In the genomic region with DNA sequence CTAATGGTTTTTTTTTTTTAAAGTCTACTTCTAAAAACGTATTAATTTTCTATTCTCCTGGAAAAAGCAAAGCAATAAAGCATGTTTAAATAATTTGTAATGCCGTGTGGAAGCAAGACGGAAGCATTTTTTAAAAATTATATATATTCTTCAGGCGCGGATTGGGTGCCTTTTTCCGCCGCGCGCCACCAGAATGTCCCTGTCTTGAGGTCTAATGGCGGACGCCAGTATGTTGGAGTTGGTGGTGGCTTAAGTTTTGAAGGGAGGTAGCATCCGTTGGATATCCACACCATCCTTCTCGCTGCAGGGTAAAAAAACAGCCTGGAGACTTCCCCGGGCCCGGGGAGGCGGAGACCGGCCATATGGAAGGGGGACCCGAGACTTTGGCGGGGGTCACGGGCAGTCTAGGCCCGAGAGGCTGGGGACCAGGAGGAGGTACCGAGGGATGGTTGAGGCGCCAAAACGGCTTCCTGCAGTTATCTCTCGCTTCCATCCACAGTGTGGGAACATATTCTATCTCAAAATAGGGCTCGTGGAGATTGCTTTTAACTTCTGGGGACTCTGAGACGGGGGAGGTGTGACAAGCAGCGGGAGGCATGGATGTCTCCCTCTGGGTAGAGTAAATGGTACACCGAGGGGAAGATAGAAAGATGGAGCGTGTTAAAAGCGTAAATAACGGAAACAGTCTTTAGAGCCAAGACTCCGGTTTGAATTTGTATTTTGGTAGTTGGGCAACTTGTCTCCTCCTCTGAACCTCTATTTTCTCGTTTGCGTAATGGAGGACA, we compare ENCODE assay signal across 8 cellular contexts. TPM values are rescaled to one million over a fixed set of nuclear protein-coding genes. Genes with fewer than 3 reads are reported as not detected.
A peak's percentile ranks its signal among the peaks of the same experiment; 100 is the strongest.
DNase-seq lines count a peak whose midpoint lies in the region; ATAC-seq, FAIRE-seq and TF ChIP-seq lines count a peak whose summit lies in the region.

Gene SF3B3 (plus strand): TSS at position 196 of the 785 bp plus-strand sequence. CDS start 2,841 bp downstream, outside the sequence.

- no peak for FAIRE-seq in GM18507 (lab: Jason Lieb, UNC)

- peaks cover 26 to 29% of the 10 kb centered on the region in 2 donors for H3K4me1 ChIP-seq in duodenal mucosa (ENCODE audit: control insufficient read depth in 1 of 2, insufficient read depth in 2 of 2, low read length in 2 of 2)

- H3K4me3 Mint-ChIP-seq in activated CD4-positive, alpha-beta T cell treated with anti-CD3 and anti-CD28 coated beads, Interleukin-2, amount 10 ng/mL, durations not matched to agents 24 days and 14 days = peak within 1 kb of the TSS; percentile 92

- no peaks in the 10 kb centered on the region for H3K9me3 Mint-ChIP-seq in activated CD4-positive, alpha-beta T cell treated with anti-CD3 and anti-CD28 coated beads, Interleukin-2, amount 10 ng/mL, durations not matched to agents 24 days and 14 days

- H3K27ac Mint-ChIP-seq in activated CD4-positive, alpha-beta T cell treated with anti-CD3 and anti-CD28 coated beads, Interleukin-2, amount 10 ng/mL, durations not matched to agents 24 days and 14 days = peak within 1 kb of the TSS; percentile 96

- H3K36me3 Mint-ChIP-seq in activated CD4-positive, alpha-beta T cell treated with anti-CD3 and anti-CD28 coated beads, Interleukin-2, amount 10 ng/mL, durations not matched to agents 24 days and 14 days (ENCODE audit: low read depth) = peaks cover 49% of the 10 kb centered on the region

- no peaks in the 10 kb centered on the region for H3K27me3 Mint-ChIP-seq in activated CD4-positive, alpha-beta T cell treated with anti-CD3 and anti-CD28 coated beads, Interleukin-2, amount 10 ng/mL, durations not matched to agents 24 days and 14 days

- H3K36me3 ChIP-seq in duodenal mucosa (ENCODE audit: control insufficient read depth in 1 of 2, insufficient read depth in 2 of 2, low read length in 2 of 2) = peaks cover 11 to 17% of the 10 kb centered on the region in 2 donors

- no peaks in the 10 kb centered on the region for H3K9me3 ChIP-seq in duodenal mucosa (ENCODE audit: control insufficient read depth in 1 of 2, low read length in 2 of 2)

- H3K9ac ChIP-seq in duodenal mucosa (ENCODE audit: low read depth in 1 of 2, low read length in 2 of 2) = peak within 1 kb of the TSS; percentile 87 to 90

- H3K4me3 ChIP-seq in duodenal mucosa (ENCODE audit: low read depth in 1 of 2, low read length in 2 of 2) (peak within 1 kb of the TSS; percentile 98 to 100), lower leg skin (ENCODE audit: low read depth, poor library complexity, severe bottlenecking) (peak within 1 kb of the TSS; percentile 74)

- DNase-seq in GM18507 (ENCODE audit: extremely low spot score, insufficient read length, low read depth) = peak; percentile 50
- DNase-seq in NCI-H524 (lab: John Stamatoyannopoulos, UW) = peak; percentile 83 to 86
- peak; percentile 92 for DNase-seq in activated CD4-positive, alpha-beta T cell treated with anti-CD3 and anti-CD28 coated beads, Interleukin-2, amount 10 ng/mL, durations not matched to agents 24 days and 14 days
- DNase-seq in lower leg skin (ENCODE audit: low spot score in 2 of 2) = peak; percentile 64 to 92
- peak; percentile 31 to 54 (median 45) for DNase-seq in stimulated activated CD4-positive, alpha-beta T cell treated with anti-CD3 and anti-CD28 coated beads, TNF-alpha, amount 100 ng/mL, for 1 hour (ENCODE audit: low read depth in 3 of 3, low spot score in 1 of 3)

- ATAC-seq in HG03196 (IDR thresholded peaks at IDR 0.05; ENCODE audit: unreplicated experiment) = peak; percentile 61

- peaks cover 46% of the 10 kb centered on the region for H3K4me1 Mint-ChIP-seq in activated CD4-positive, alpha-beta T cell treated with anti-CD3 and anti-CD28 coated beads, Interleukin-2, amount 10 ng/mL, durations not matched to agents 24 days and 14 days

- H3K27ac ChIP-seq in 22Rv1 (peak within 1 kb of the TSS; percentile 87), duodenal mucosa (ENCODE audit: low read depth, low read length) (peak within 1 kb of the TSS; percentile 71)

- WGBS in lower leg skin, 2 donors = 0% methylated on average over 35 of the region's 35 CpGs

- TF ChIP-seq CTCF in 22Rv1 (IDR thresholded peaks at IDR 0.05) (no peak), lower leg skin (IDR thresholded peaks at IDR 0.05) (no peak)

- TF ChIP-seq POLR2A in lower leg skin (IDR thresholded peaks at IDR 0.05) = peak in 1 of 2 donors; percentile 59

- intact Hi-C loops in activated CD4-positive, alpha-beta T cell treated with anti-CD3 and anti-CD28 coated beads, Interleukin-2, amount 10 ng/mL, durations not matched to agents 24 days and 14 days (cut with micrococcal nuclease) = loop anchor here (1.0 to 10.0 kb wide), 5 partner anchors 48 to 269 kb away; partner anchors contain the start of genes AARS1, DDX19A and EXOSC6
- intact Hi-C loops in lower leg skin (cut with DNase I; ENCODE audit: low total_unique reads) = no loop called here

- no peaks in the 10 kb centered on the region for H3K27me3 ChIP-seq in duodenal mucosa (ENCODE audit: control insufficient read depth in 1 of 2, insufficient read depth in 2 of 2, low read length in 2 of 2)

RNA-seq across cellular contexts. Expression of gene SF3B3, which starts in this region (rescaled TPM):
- total RNA-seq in activated CD4-positive, alpha-beta T cell treated with anti-CD3 and anti-CD28 coated beads, Interleukin-2, amount 10 ng/mL, durations not matched to agents 24 days and 14 days = 621 and 622 TPM in 2 replicates
- total RNA-seq in lower leg skin = 100 to 1,000 TPM; 138 to 233 (median 143) TPM

Comparison
In these comparisons a context has a peak if more than half of its experiments do, and no peak if none do; other contexts are left out.
1. Peak in every context shown above with its lines: DNase-seq, ATAC-seq, H3K4me3 ChIP-seq and H3K27ac ChIP-seq.